In the genomic region with DNA sequence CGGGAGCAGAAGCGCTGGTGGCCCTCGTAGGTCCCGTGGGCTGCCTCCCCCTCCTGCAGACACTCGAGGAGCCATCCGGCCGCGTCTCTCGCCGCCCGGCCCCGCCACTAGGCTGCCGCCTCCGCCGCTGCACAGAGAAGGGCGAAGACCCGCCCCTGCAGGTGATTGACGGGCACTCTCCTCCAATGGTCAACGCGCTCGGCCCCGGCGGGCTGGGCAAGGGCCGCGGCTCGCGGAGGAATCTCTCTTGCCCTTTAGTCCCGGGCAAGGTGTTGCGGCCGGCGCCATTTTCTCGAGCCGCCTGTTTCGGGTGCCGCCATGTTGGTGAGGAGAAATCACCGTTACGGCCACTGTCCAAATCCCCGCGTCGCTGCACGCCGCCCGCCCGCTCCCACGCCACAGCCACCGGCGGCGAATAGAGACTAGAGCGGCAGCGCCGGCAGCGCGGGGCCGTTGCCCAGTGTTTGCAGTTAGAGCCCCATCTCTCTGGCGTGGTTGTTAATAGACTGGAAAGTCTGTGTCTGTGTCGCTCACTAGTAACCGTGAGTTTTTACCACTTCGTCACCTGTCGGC, we compare ENCODE assay signal across 1 cellular context.
TF ChIP-seq lines count a peak whose summit lies in the region.

A gene with protein sequence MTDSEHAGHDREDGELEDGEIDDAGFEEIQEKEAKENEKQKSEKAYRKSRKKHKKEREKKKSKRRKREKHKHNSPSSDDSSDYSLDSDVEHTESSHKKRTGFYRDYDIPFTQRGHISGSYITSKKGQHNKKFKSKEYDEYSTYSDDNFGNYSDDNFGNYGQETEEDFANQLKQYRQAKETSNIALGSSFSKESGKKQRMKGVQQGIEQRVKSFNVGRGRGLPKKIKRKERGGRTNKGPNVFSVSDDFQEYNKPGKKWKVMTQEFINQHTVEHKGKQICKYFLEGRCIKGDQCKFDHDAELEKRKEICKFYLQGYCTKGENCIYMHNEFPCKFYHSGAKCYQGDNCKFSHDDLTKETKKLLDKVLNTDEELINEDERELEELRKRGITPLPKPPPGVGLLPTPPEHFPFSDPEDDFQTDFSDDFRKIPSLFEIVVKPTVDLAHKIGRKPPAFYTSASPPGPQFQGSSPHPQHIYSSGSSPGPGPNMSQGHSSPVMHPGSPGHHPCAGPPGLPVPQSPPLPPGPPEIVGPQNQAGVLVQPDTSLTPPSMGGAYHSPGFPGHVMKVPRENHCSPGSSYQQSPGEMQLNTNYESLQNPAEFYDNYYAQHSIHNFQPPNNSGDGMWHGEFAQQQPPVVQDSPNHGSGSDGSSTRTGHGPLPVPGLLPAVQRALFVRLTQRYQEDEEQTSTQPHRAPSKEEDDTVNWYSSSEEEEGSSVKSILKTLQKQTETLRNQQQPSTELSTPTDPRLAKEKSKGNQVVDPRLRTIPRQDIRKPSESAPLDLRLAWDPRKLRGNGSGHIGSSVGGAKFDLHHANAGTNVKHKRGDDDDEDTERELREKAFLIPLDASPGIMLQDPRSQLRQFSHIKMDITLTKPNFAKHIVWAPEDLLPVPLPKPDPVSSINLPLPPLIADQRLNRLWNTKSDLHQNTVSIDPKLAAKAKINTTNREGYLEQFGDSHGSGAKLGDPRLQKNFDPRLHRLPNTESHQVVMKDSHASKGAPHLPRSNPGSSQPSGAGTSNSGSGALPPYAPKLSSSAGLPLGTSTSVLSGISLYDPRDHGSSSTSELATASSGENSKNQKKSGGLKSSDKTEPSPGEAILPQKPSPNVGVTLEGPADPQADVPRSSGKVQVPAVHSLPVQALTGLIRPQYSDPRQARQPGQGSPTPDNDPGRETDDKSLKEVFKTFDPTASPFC (plus strand): TSS at position 284 of the 573 bp plus-strand sequence. CDS start 398 bp downstream, outside the sequence.

TF ChIP-seq in WTC11, 78 proteins besides CTCF, POLR2A, EP300 and RAD21 (continued from another document and continues in another):
- TF ChIP-seq, protein P1, sequence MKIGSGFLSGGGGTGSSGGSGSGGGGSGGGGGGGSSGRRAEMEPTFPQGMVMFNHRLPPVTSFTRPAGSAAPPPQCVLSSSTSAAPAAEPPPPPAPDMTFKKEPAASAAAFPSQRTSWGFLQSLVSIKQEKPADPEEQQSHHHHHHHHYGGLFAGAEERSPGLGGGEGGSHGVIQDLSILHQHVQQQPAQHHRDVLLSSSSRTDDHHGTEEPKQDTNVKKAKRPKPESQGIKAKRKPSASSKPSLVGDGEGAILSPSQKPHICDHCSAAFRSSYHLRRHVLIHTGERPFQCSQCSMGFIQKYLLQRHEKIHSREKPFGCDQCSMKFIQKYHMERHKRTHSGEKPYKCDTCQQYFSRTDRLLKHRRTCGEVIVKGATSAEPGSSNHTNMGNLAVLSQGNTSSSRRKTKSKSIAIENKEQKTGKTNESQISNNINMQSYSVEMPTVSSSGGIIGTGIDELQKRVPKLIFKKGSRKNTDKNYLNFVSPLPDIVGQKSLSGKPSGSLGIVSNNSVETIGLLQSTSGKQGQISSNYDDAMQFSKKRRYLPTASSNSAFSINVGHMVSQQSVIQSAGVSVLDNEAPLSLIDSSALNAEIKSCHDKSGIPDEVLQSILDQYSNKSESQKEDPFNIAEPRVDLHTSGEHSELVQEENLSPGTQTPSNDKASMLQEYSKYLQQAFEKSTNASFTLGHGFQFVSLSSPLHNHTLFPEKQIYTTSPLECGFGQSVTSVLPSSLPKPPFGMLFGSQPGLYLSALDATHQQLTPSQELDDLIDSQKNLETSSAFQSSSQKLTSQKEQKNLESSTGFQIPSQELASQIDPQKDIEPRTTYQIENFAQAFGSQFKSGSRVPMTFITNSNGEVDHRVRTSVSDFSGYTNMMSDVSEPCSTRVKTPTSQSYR (CRISPR knock-in tag; IDR thresholded peaks at IDR 0.05): 0 out of 2 replicates have a peak, but pooled peaks have one; percentile 35
- TF ChIP-seq, protein P2, sequence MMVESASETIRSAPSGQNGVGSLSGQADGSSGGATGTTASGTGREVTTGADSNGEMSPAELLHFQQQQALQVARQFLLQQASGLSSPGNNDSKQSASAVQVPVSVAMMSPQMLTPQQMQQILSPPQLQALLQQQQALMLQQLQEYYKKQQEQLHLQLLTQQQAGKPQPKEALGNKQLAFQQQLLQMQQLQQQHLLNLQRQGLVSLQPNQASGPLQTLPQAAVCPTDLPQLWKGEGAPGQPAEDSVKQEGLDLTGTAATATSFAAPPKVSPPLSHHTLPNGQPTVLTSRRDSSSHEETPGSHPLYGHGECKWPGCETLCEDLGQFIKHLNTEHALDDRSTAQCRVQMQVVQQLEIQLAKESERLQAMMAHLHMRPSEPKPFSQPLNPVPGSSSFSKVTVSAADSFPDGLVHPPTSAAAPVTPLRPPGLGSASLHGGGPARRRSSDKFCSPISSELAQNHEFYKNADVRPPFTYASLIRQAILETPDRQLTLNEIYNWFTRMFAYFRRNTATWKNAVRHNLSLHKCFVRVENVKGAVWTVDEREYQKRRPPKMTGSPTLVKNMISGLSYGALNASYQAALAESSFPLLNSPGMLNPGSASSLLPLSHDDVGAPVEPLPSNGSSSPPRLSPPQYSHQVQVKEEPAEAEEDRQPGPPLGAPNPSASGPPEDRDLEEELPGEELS (CRISPR knock-in tag; IDR thresholded peaks at IDR 0.05): peak; percentile 95
- TF ChIP-seq, protein P3, sequence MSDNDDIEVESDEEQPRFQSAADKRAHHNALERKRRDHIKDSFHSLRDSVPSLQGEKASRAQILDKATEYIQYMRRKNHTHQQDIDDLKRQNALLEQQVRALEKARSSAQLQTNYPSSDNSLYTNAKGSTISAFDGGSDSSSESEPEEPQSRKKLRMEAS (CRISPR knock-in tag; IDR thresholded peaks at IDR 0.05): peak; percentile 93
- TF ChIP-seq, protein P4, sequence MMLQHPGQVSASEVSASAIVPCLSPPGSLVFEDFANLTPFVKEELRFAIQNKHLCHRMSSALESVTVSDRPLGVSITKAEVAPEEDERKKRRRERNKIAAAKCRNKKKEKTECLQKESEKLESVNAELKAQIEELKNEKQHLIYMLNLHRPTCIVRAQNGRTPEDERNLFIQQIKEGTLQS (CRISPR knock-in tag; conservative IDR thresholded peaks at IDR 0.05): no peak
- TF ChIP-seq, protein P5, sequence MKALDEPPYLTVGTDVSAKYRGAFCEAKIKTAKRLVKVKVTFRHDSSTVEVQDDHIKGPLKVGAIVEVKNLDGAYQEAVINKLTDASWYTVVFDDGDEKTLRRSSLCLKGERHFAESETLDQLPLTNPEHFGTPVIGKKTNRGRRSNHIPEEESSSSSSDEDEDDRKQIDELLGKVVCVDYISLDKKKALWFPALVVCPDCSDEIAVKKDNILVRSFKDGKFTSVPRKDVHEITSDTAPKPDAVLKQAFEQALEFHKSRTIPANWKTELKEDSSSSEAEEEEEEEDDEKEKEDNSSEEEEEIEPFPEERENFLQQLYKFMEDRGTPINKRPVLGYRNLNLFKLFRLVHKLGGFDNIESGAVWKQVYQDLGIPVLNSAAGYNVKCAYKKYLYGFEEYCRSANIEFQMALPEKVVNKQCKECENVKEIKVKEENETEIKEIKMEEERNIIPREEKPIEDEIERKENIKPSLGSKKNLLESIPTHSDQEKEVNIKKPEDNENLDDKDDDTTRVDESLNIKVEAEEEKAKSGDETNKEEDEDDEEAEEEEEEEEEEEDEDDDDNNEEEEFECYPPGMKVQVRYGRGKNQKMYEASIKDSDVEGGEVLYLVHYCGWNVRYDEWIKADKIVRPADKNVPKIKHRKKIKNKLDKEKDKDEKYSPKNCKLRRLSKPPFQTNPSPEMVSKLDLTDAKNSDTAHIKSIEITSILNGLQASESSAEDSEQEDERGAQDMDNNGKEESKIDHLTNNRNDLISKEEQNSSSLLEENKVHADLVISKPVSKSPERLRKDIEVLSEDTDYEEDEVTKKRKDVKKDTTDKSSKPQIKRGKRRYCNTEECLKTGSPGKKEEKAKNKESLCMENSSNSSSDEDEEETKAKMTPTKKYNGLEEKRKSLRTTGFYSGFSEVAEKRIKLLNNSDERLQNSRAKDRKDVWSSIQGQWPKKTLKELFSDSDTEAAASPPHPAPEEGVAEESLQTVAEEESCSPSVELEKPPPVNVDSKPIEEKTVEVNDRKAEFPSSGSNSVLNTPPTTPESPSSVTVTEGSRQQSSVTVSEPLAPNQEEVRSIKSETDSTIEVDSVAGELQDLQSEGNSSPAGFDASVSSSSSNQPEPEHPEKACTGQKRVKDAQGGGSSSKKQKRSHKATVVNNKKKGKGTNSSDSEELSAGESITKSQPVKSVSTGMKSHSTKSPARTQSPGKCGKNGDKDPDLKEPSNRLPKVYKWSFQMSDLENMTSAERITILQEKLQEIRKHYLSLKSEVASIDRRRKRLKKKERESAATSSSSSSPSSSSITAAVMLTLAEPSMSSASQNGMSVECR (CRISPR knock-in tag; IDR thresholded peaks at IDR 0.05; ENCODE audit: borderline replicate concordance): peak; percentile 74
- TF ChIP-seq TEAD1 (CRISPR knock-in tag; IDR thresholded peaks at IDR 0.05) (peak; percentile 95), NFYB (CRISPR knock-in tag; conservative IDR thresholded peaks at IDR 0.05; ENCODE audit: low read depth) (peak; percentile 93), SOX15 (CRISPR knock-in tag; IDR thresholded peaks at IDR 0.05) (no peak), HMGA2 (CRISPR knock-in tag; IDR thresholded peaks at IDR 0.05) (no peak), ATF1 (CRISPR knock-in tag; IDR thresholded peaks at IDR 0.05) (no peak), FOXK1 (CRISPR knock-in tag; IDR thresholded peaks at IDR 0.05) (peak; percentile 91), ETV6 (CRISPR knock-in tag; IDR thresholded peaks at IDR 0.05) (peak; percentile 87), ELF4 (CRISPR knock-in tag; IDR thresholded peaks at IDR 0.05; ENCODE audit: low read depth) (no peak), SMAD3 (CRISPR knock-in tag; IDR thresholded peaks at IDR 0.05; ENCODE audit: borderline replicate concordance) (no peak), MYBL2 (CRISPR knock-in tag; IDR thresholded peaks at IDR 0.05) (peak; percentile 97), JUN (CRISPR knock-in tag; IDR thresholded peaks at IDR 0.05) (peak; percentile 27; the same call in 1 of the 2 replicates)
- TF ChIP-seq, protein P6, sequence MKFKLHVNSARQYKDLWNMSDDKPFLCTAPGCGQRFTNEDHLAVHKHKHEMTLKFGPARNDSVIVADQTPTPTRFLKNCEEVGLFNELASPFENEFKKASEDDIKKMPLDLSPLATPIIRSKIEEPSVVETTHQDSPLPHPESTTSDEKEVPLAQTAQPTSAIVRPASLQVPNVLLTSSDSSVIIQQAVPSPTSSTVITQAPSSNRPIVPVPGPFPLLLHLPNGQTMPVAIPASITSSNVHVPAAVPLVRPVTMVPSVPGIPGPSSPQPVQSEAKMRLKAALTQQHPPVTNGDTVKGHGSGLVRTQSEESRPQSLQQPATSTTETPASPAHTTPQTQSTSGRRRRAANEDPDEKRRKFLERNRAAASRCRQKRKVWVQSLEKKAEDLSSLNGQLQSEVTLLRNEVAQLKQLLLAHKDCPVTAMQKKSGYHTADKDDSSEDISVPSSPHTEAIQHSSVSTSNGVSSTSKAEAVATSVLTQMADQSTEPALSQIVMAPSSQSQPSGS (CRISPR knock-in tag; IDR thresholded peaks at IDR 0.05; ENCODE audit: borderline replicate concordance, low read depth): no peak
- TF ChIP-seq, protein P7, sequence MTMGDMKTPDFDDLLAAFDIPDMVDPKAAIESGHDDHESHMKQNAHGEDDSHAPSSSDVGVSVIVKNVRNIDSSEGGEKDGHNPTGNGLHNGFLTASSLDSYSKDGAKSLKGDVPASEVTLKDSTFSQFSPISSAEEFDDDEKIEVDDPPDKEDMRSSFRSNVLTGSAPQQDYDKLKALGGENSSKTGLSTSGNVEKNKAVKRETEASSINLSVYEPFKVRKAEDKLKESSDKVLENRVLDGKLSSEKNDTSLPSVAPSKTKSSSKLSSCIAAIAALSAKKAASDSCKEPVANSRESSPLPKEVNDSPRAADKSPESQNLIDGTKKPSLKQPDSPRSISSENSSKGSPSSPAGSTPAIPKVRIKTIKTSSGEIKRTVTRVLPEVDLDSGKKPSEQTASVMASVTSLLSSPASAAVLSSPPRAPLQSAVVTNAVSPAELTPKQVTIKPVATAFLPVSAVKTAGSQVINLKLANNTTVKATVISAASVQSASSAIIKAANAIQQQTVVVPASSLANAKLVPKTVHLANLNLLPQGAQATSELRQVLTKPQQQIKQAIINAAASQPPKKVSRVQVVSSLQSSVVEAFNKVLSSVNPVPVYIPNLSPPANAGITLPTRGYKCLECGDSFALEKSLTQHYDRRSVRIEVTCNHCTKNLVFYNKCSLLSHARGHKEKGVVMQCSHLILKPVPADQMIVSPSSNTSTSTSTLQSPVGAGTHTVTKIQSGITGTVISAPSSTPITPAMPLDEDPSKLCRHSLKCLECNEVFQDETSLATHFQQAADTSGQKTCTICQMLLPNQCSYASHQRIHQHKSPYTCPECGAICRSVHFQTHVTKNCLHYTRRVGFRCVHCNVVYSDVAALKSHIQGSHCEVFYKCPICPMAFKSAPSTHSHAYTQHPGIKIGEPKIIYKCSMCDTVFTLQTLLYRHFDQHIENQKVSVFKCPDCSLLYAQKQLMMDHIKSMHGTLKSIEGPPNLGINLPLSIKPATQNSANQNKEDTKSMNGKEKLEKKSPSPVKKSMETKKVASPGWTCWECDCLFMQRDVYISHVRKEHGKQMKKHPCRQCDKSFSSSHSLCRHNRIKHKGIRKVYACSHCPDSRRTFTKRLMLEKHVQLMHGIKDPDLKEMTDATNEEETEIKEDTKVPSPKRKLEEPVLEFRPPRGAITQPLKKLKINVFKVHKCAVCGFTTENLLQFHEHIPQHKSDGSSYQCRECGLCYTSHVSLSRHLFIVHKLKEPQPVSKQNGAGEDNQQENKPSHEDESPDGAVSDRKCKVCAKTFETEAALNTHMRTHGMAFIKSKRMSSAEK (CRISPR knock-in tag; IDR thresholded peaks at IDR 0.05; ENCODE audit: borderline replicate concordance): no peak
- TF ChIP-seq, protein P8, sequence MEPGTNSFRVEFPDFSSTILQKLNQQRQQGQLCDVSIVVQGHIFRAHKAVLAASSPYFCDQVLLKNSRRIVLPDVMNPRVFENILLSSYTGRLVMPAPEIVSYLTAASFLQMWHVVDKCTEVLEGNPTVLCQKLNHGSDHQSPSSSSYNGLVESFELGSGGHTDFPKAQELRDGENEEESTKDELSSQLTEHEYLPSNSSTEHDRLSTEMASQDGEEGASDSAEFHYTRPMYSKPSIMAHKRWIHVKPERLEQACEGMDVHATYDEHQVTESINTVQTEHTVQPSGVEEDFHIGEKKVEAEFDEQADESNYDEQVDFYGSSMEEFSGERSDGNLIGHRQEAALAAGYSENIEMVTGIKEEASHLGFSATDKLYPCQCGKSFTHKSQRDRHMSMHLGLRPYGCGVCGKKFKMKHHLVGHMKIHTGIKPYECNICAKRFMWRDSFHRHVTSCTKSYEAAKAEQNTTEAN (CRISPR knock-in tag; IDR thresholded peaks at IDR 0.05): peak; percentile 92
- TF ChIP-seq, protein P9, sequence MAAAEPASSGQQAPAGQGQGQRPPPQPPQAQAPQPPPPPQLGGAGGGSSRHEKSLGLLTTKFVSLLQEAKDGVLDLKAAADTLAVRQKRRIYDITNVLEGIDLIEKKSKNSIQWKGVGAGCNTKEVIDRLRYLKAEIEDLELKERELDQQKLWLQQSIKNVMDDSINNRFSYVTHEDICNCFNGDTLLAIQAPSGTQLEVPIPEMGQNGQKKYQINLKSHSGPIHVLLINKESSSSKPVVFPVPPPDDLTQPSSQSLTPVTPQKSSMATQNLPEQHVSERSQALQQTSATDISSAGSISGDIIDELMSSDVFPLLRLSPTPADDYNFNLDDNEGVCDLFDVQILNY (CRISPR knock-in tag; IDR thresholded peaks at IDR 0.05): peak; percentile 90
- TF ChIP-seq, protein P10, sequence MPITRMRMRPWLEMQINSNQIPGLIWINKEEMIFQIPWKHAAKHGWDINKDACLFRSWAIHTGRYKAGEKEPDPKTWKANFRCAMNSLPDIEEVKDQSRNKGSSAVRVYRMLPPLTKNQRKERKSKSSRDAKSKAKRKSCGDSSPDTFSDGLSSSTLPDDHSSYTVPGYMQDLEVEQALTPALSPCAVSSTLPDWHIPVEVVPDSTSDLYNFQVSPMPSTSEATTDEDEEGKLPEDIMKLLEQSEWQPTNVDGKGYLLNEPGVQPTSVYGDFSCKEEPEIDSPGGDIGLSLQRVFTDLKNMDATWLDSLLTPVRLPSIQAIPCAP (CRISPR knock-in tag; IDR thresholded peaks at IDR 0.05): peak; percentile 82
